In the genomic region with DNA sequence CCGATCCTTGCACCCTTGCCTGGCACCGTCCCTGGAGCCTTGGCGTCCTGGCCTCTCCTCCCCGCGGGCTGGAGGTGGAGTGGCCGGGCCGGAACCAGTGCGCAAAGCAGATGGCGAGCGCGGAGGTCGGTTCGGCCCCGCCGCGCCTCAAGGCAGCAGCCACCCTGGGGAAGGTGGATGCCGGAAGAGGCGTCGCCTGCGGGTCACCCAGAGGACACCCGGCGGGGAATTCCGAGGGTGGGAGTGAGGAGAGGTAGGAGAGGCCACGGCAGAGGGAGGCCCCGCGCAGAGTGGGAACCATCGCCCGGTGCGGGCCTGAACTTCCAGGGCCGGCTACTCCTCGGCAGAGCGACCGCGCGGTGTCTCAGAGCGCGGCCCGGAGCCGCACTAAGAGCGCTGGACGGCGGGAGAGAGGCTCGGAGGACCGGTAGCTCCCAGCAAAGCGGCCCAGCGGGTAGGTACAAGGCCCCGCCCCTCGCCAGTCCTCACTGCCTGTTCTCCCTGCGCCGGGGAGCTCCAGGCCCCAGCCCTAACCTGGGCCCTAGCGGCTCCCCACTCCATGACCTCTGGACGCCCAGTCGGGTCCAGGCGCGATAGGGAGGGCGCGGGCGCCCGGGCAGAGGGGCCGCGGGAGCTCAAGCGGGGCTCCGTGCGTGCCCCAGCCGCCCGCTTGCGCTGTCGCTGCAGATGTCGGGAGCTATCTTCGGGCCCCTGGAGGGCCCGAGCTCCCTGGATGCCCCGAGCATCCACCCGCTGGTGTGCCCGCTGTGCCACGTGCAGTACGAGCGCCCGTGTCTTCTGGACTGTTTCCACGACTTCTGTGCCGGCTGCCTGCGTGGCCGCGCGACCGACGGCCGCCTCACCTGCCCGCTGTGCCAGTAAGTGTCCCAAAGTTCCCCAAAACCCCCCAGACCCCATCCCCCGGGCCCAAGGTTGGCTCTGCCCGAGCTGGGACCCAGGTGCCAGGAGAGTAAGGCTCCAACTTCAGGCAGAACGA, we compare ENCODE assay signal across 1 cellular context.
TF ChIP-seq lines count a peak whose summit lies in the region.

A gene with protein sequence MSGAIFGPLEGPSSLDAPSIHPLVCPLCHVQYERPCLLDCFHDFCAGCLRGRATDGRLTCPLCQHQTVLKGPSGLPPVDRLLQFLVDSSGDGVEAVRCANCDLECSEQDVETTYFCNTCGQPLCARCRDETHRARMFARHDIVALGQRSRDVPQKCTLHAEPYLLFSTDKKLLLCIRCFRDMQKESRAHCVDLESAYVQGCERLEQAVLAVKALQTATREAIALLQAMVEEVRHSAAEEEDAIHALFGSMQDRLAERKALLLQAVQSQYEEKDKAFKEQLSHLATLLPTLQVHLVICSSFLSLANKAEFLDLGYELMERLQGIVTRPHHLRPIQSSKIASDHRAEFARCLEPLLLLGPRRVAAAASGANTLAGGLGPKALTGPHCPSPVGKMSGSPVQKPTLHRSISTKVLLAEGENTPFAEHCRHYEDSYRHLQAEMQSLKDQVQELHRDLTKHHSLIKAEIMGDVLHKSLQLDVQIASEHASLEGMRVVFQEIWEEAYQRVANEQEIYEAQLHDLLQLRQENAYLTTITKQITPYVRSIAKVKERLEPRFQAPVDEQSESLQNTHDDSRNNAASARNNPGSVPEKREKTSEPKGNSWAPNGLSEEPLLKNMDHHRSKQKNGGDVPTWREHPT (plus strand): TSS at position 271 of the 997 bp plus-strand sequence. CDS start 417 bp downstream, at position 688.

TF ChIP-seq in HepG2, 621 proteins besides CTCF, POLR2A, EP300 and RAD21 (continued from another document and continues in another):
- TF ChIP-seq ATF2 (CRISPR knock-in tag; IDR thresholded peaks at IDR 0.05), result no peak; the same call in 1 of the 2 replicates
- TF ChIP-seq CHCHD3 (CRISPR knock-in tag; IDR thresholded peaks at IDR 0.05), result peak; percentile 73; the same call in 1 of the 2 replicates
- TF ChIP-seq, protein P1, sequence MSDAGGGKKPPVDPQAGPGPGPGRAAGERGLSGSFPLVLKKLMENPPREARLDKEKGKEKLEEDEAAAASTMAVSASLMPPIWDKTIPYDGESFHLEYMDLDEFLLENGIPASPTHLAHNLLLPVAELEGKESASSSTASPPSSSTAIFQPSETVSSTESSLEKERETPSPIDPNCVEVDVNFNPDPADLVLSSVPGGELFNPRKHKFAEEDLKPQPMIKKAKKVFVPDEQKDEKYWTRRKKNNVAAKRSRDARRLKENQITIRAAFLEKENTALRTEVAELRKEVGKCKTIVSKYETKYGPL (CRISPR knock-in tag; IDR thresholded peaks at IDR 0.05), result no peak; the same call in 1 of the 2 replicates
- TF ChIP-seq ZSCAN5A (CRISPR knock-in tag; IDR thresholded peaks at IDR 0.05; ENCODE audit: borderline replicate concordance), result peak; percentile 54; the same call in 1 of the 2 replicates
- no peak for TF ChIP-seq CERS6 (CRISPR knock-in tag; IDR thresholded peaks at IDR 0.05)
- TF ChIP-seq KLF12 (CRISPR knock-in tag; IDR thresholded peaks at IDR 0.05; ENCODE audit: borderline replicate concordance), result peak; percentile 86
- no peak for TF ChIP-seq ZBTB33 (CRISPR knock-in tag; IDR thresholded peaks at IDR 0.05)
- TF ChIP-seq, protein P2, sequence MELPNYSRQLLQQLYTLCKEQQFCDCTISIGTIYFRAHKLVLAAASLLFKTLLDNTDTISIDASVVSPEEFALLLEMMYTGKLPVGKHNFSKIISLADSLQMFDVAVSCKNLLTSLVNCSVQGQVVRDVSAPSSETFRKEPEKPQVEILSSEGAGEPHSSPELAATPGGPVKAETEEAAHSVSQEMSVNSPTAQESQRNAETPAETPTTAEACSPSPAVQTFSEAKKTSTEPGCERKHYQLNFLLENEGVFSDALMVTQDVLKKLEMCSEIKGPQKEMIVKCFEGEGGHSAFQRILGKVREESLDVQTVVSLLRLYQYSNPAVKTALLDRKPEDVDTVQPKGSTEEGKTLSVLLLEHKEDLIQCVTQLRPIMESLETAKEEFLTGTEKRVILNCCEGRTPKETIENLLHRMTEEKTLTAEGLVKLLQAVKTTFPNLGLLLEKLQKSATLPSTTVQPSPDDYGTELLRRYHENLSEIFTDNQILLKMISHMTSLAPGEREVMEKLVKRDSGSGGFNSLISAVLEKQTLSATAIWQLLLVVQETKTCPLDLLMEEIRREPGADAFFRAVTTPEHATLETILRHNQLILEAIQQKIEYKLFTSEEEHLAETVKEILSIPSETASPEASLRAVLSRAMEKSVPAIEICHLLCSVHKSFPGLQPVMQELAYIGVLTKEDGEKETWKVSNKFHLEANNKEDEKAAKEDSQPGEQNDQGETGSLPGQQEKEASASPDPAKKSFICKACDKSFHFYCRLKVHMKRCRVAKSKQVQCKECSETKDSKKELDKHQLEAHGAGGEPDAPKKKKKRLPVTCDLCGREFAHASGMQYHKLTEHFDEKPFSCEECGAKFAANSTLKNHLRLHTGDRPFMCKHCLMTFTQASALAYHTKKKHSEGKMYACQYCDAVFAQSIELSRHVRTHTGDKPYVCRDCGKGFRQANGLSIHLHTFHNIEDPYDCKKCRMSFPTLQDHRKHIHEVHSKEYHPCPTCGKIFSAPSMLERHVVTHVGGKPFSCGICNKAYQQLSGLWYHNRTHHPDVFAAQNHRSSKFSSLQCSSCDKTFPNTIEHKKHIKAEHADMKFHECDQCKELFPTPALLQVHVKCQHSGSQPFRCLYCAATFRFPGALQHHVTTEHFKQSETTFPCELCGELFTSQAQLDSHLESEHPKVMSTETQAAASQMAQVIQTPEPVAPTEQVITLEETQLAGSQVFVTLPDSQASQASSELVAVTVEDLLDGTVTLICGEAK (IDR thresholded peaks at IDR 0.05), result no peak
- TF ChIP-seq, protein P2 (CRISPR knock-in tag; IDR thresholded peaks at IDR 0.05), result peak; percentile 66; the same call in 1 of the 2 replicates
- TF ChIP-seq ZSCAN21 (CRISPR knock-in tag; IDR thresholded peaks at IDR 0.05; ENCODE audit: borderline replicate concordance), result no peak
- no peak for TF ChIP-seq MBD4 (IDR thresholded peaks at IDR 0.05; ENCODE audit: borderline replicate concordance, low read length)
- peak; percentile 88 for TF ChIP-seq DMAP1 (CRISPR knock-in tag; IDR thresholded peaks at IDR 0.05)
- TF ChIP-seq JARID2 (CRISPR knock-in tag; IDR thresholded peaks at IDR 0.05; ENCODE audit: insufficient replicate concordance), result no peak
- TF ChIP-seq ZFY (CRISPR knock-in tag; IDR thresholded peaks at IDR 0.05), result peak; percentile 94
- TF ChIP-seq ZNF251 (CRISPR knock-in tag; IDR thresholded peaks at IDR 0.05), result no peak
- TF ChIP-seq RERE (CRISPR knock-in tag; IDR thresholded peaks at IDR 0.05; ENCODE audit: low read depth), result no peak
- no peak; the same call in 1 of the 2 replicates for TF ChIP-seq NR2F2 (IDR thresholded peaks at IDR 0.05; ENCODE audit: borderline replicate concordance, low read depth)
- TF ChIP-seq ATF4 (CRISPR knock-in tag; IDR thresholded peaks at IDR 0.05), result no peak
- no peak for TF ChIP-seq XBP1 (CRISPR knock-in tag; IDR thresholded peaks at IDR 0.05)
